Comparison of ENCODE assay signal across 1 cellular context in genomic region chr4:151035321-151035720, GRCh38.
A peak's percentile ranks its signal among the peaks of the same experiment; 100 is the strongest.
TF ChIP-seq lines count a peak whose summit lies in the region.

No MANE protein-coding gene starts in this region.

TF ChIP-seq in GM12878, 131 proteins besides CTCF, POLR2A, EP300 and RAD21 (continued from another document):
- 0 out of 2 replicates have a peak, but pooled peaks have one; percentile 7 for TF ChIP-seq PKNOX1 (IDR thresholded peaks at IDR 0.05)
